In genomic region chr2:223548194-223548593, GRCh38 we compare ENCODE assay signal across 1 cellular context.
TF ChIP-seq lines count a peak whose summit lies in the region.

No MANE protein-coding gene starts in this region.

TF ChIP-seq in SK-N-SH, 30 proteins besides CTCF, POLR2A, EP300 and RAD21 (continued from another document):
- TF ChIP-seq IRF3 (IDR thresholded peaks at IDR 0.05; ENCODE audit: low read depth, low read length) (no peak), USF2 (IDR thresholded peaks at IDR 0.05; ENCODE audit: borderline replicate concordance, low read depth, low read length) (no peak), CHD2 (IDR thresholded peaks at IDR 0.05; ENCODE audit: low read length, partially characterized antibody) (no peak), RFX5 (IDR thresholded peaks at IDR 0.05; ENCODE audit: low read length) (no peak), ELF1 (IDR thresholded peaks at IDR 0.05) (no peak), TEAD4 (IDR thresholded peaks at IDR 0.05; ENCODE audit: borderline replicate concordance, insufficient read depth) (peak; percentile 16; the same call in 1 of the 2 replicates), GATA2 (CRISPR knock-in tag; IDR thresholded peaks at IDR 0.05) (no peak), NRF1 (IDR thresholded peaks at IDR 0.05; ENCODE audit: low read depth, low read length) (no peak), PBX3 (IDR thresholded peaks at IDR 0.05) (peak; percentile 72), EZH2phosphoT487 (IDR thresholded peaks at IDR 0.05; ENCODE audit: borderline replicate concordance, low read depth) (no peak), POLR2AphosphoS5 (IDR thresholded peaks at IDR 0.05; ENCODE audit: low read depth, low read length) (peak; percentile 40; the same call in 1 of the 2 replicates), SIN3A (IDR thresholded peaks at IDR 0.05; ENCODE audit: borderline replicate concordance, low read depth, low read length) (no peak), FOXJ3 (CRISPR knock-in tag; IDR thresholded peaks at IDR 0.05) (no peak), SMC3 (IDR thresholded peaks at IDR 0.05; ENCODE audit: low read depth, low read length) (no peak)
- TF ChIP-seq, protein P1, sequence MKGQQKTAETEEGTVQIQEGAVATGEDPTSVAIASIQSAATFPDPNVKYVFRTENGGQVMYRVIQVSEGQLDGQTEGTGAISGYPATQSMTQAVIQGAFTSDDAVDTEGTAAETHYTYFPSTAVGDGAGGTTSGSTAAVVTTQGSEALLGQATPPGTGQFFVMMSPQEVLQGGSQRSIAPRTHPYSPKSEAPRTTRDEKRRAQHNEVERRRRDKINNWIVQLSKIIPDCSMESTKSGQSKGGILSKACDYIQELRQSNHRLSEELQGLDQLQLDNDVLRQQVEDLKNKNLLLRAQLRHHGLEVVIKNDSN (IDR thresholded peaks at IDR 0.05; ENCODE audit: borderline replicate concordance, low read depth): no peak
- TF ChIP-seq, protein P2, sequence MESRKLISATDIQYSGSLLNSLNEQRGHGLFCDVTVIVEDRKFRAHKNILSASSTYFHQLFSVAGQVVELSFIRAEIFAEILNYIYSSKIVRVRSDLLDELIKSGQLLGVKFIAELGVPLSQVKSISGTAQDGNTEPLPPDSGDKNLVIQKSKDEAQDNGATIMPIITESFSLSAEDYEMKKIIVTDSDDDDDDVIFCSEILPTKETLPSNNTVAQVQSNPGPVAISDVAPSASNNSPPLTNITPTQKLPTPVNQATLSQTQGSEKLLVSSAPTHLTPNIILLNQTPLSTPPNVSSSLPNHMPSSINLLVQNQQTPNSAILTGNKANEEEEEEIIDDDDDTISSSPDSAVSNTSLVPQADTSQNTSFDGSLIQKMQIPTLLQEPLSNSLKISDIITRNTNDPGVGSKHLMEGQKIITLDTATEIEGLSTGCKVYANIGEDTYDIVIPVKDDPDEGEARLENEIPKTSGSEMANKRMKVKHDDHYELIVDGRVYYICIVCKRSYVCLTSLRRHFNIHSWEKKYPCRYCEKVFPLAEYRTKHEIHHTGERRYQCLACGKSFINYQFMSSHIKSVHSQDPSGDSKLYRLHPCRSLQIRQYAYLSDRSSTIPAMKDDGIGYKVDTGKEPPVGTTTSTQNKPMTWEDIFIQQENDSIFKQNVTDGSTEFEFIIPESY (IDR thresholded peaks at IDR 0.05; ENCODE audit: borderline replicate concordance, low read depth): no peak
